12 cellular contexts compared by ENCODE assay signal in genomic region chr7:126657599-126658358, GRCh38.
A peak's percentile ranks its signal among the peaks of the same experiment; 100 is the strongest.
DNase-seq lines count a peak whose midpoint lies in the region; ATAC-seq, FAIRE-seq and TF ChIP-seq lines count a peak whose summit lies in the region.
"Had no signal": no experiment of that assay in that cellular context is flagged by ENCODE, and none has a peak within 500 bp of the region (broad histone marks: within the 10 kb centered on the region; RNA-seq: fewer than 3 reads in every experiment).

No MANE protein-coding gene starts in this region.

- H3K9me3 ChIP-seq in left lung, result no peaks in the 10 kb centered on the region
- H3K9me3 ChIP-seq: upper lobe of left lung had no signal

- no peak for TF ChIP-seq CTCF in left lung (IDR thresholded peaks at IDR 0.05)

- ATAC-seq in GM18870 (IDR thresholded peaks at IDR 0.05; ENCODE audit: unreplicated experiment) (peak; percentile 86), GM21786 (IDR thresholded peaks at IDR 0.05; ENCODE audit: unreplicated experiment) (peak; percentile 87), HG03442 (IDR thresholded peaks at IDR 0.05; ENCODE audit: unreplicated experiment) (peak; percentile 90), left lung (peak; percentile 52), left ventricle myocardium superior (no peak)
- ATAC-seq: naive thymus-derived CD4-positive, alpha-beta T cell had no signal

- H3K27ac ChIP-seq in left lung (no peak overlapping the region), substantia nigra (ENCODE audit: low read depth, low read length, poor library complexity, severe bottlenecking) (no peak overlapping the region)
- H3K27ac ChIP-seq: upper lobe of left lung had no signal

- no peaks in the 10 kb centered on the region for H3K36me3 ChIP-seq in left lung
- H3K36me3 ChIP-seq: upper lobe of left lung had no signal

- H3K4me3 ChIP-seq in left lung, result no peak overlapping the region
- H3K4me3 ChIP-seq: upper lobe of left lung had no signal

- DNase-seq in left lung (no peak), substantia nigra (lab: John Stamatoyannopoulos, UW) (no peak), left ventricle myocardium superior (no peak), frontal cortex (ENCODE audit: low spot score in 2 of 2) (no peak), NCI-H1105 treated with DMSO at 0.1 percent for 48 hours (lab: John Stamatoyannopoulos, UW) (no peak)
- DNase-seq: GDM1; naive thymus-derived CD4-positive, alpha-beta T cell; stimulated activated CD4-positive, alpha-beta T cell treated with anti-CD3 and anti-CD28 coated beads, Interleukin-2, amount 100 ng/mL, for 24 hours had no signal

- no peak for FAIRE-seq in frontal cortex (lab: Jason Lieb, UNC)

- H3K27me3 ChIP-seq in left lung, result no peaks in the 10 kb centered on the region
- H3K27me3 ChIP-seq: upper lobe of left lung had no signal

- intact Hi-C loops in left lung (cut with DNase I) (no loop called here), left ventricle myocardium superior (cut with micrococcal nuclease) (no loop called here)

- H3K4me1 ChIP-seq in left lung, result no peaks in the 10 kb centered on the region
- H3K4me1 ChIP-seq: upper lobe of left lung had no signal
